ENCODE assay signal across 26 cellular contexts in genomic region chr1:224507771-224508523, GRCh38.
A peak's percentile ranks its signal among the peaks of the same experiment; 100 is the strongest.
DNase-seq lines count a peak whose midpoint lies in the region; ATAC-seq and TF ChIP-seq lines count a peak whose summit lies in the region.
"Had no signal": no experiment of that assay in that cellular context is flagged by ENCODE, and none has a peak within 500 bp of the region (broad histone marks: within the 10 kb centered on the region; RNA-seq: fewer than 3 reads in every experiment).

No MANE protein-coding gene starts in this region.

- no peaks in the 10 kb centered on the region for H3K27me3 Mint-ChIP-seq in mesothelial cell of epicardium (ENCODE audit: low read depth)
- H3K27me3 Mint-ChIP-seq: activated CD4-positive, alpha-beta T cell treated with anti-CD3 and anti-CD28 coated beads for 36 hours; CD8-positive, alpha-beta memory T cell; effector memory CD8-positive, alpha-beta T cell had no signal

- H3K27me3 ChIP-seq in GM23248 (replicated peaks; ENCODE audit: insufficient read depth): no peaks in the 10 kb centered on the region
- H3K27me3 ChIP-seq: SJCRH30 had no signal

- no peaks in the 10 kb centered on the region for H3K9me3 ChIP-seq in GM23248 (ENCODE audit: low read depth)
- H3K9me3 ChIP-seq: neutrophil, SJCRH30 had no signal

- H3K9ac ChIP-seq in GM23248: no peak overlapping the region

- H3K79me2 ChIP-seq in GM23248 (ENCODE audit: insufficient read depth): no peaks in the 10 kb centered on the region

- ATAC-seq in HG03175 (IDR thresholded peaks at IDR 0.05; ENCODE audit: unreplicated experiment): no peak
- ATAC-seq: activated CD4-positive, alpha-beta T cell treated with anti-CD3 and anti-CD28 coated beads for 36 hours; effector memory CD8-positive, alpha-beta T cell; esophagus mucosa; K562; Panc1 had no signal

- H3K27ac Mint-ChIP-seq in mesothelial cell of epicardium: peak overlapping the region; percentile 33
- H3K27ac Mint-ChIP-seq: activated CD4-positive, alpha-beta T cell treated with anti-CD3 and anti-CD28 coated beads for 36 hours; activated naive CD4-positive, alpha-beta T cell treated with anti-CD3 and anti-CD28 coated beads, Interleukin-2, amount 10 ng/mL, durations not matched to agents 7 days and 5 days; effector memory CD8-positive, alpha-beta T cell had no signal

- TF ChIP-seq CTCF in AG09319 (IDR thresholded peaks at IDR 0.05; ENCODE audit: low read depth, low read length): no peak
- TF ChIP-seq CTCF in mesothelial cell of epicardium (IDR thresholded peaks at IDR 0.05; ENCODE audit: unreplicated experiment): no peak
- no peak for TF ChIP-seq CTCF in lower leg skin (IDR thresholded peaks at IDR 0.05)

- H3K4me3 Mint-ChIP-seq in mesothelial cell of epicardium: no peak overlapping the region
- H3K4me3 Mint-ChIP-seq: activated CD4-positive, alpha-beta T cell treated with anti-CD3 and anti-CD28 coated beads for 36 hours; activated naive CD4-positive, alpha-beta T cell treated with anti-CD3 and anti-CD28 coated beads, Interleukin-2, amount 10 ng/mL, durations not matched to agents 7 days and 5 days; CD8-positive, alpha-beta memory T cell; effector memory CD8-positive, alpha-beta T cell had no signal

- no peaks in the 10 kb centered on the region for H3K36me3 ChIP-seq in GM23248 (ENCODE audit: low read depth)
- H3K36me3 ChIP-seq: neutrophil, SJCRH30 had no signal

- H3K36me3 Mint-ChIP-seq in mesothelial cell of epicardium: no peaks in the 10 kb centered on the region
- H3K36me3 Mint-ChIP-seq: activated naive CD4-positive, alpha-beta T cell treated with anti-CD3 and anti-CD28 coated beads, Interleukin-2, amount 10 ng/mL, durations not matched to agents 7 days and 5 days; CD8-positive, alpha-beta memory T cell had no signal

- H3K4me3 ChIP-seq in GM23248 (no peak overlapping the region), lower leg skin (ENCODE audit: low read depth, poor library complexity, severe bottlenecking) (no peak overlapping the region)
- H3K4me3 ChIP-seq: K562, lung, SJCRH30, smooth muscle cell had no signal

- H3K27ac ChIP-seq in GM23248: no peak overlapping the region
- H3K27ac ChIP-seq: neutrophil, SJCRH30 had no signal

- H3F3A ChIP-seq in GM23248 (ENCODE audit: insufficient read depth): peaks cover 46% of the 10 kb centered on the region

- H3K9me3 Mint-ChIP-seq in mesothelial cell of epicardium: no peaks in the 10 kb centered on the region
- H3K9me3 Mint-ChIP-seq: activated naive CD4-positive, alpha-beta T cell treated with anti-CD3 and anti-CD28 coated beads, Interleukin-2, amount 10 ng/mL, durations not matched to agents 7 days and 5 days; CD8-positive, alpha-beta memory T cell; effector memory CD8-positive, alpha-beta T cell had no signal

- WGBS in GM23248 (ENCODE audit: low coverage in 1 of 2, low lambda C conversion rate in 2 of 2, missing lambda C conversion rate in 2 of 2), 2 experiments: 11 to 15% methylated on average over 2 of the region's 2 CpGs
- 31 to 39% methylated on average over 2 of the region's 2 CpGs for WGBS in lower leg skin, 2 donors

- peaks cover 41% of the 10 kb centered on the region for H3K4me1 Mint-ChIP-seq in mesothelial cell of epicardium

- TF ChIP-seq POLR2A in lower leg skin (IDR thresholded peaks at IDR 0.05): no peak

- peak; percentile 46 for DNase-seq in AG09319 (ENCODE audit: extremely low read depth, low read depth)
- peak; percentile 59 for DNase-seq in GM23248
- DNase-seq in fibroblast of gingiva (ENCODE audit: low read depth): peak; percentile 71
- no peak for DNase-seq in mesothelial cell of epicardium (ENCODE audit: low spot score in 2 of 2, unreplicated experiment in 2 of 2)
- no peak for DNase-seq in OCI-M1 (lab: John Stamatoyannopoulos, UW)
- DNase-seq in lower leg skin (ENCODE audit: low spot score in 2 of 2): no peak
- DNase-seq in NCI-H446 treated with DMSO at 0.1 percent for 48 hours (lab: John Stamatoyannopoulos, UW): no peak
- DNase-seq: activated CD4-positive, alpha-beta T cell treated with anti-CD3 and anti-CD28 coated beads for 36 hours; activated CD8-positive, alpha-beta memory T cell treated with anti-CD3 and anti-CD28 coated beads for 24 hours; activated naive CD4-positive, alpha-beta T cell treated with anti-CD3 and anti-CD28 coated beads, Interleukin-2, amount 10 ng/mL, durations not matched to agents 7 days and 5 days; activated T-cell treated with anti-CD3 and anti-CD28 coated beads, Interleukin-2, amount 50 U/mL, for 48 hours; amygdala; CD8-positive, alpha-beta memory T cell; DMS153; effector memory CD8-positive, alpha-beta T cell; kidney; NCI-H1417 treated with DMSO at 0.1 percent for 48 hours; NCI-H524; SJCRH30 had no signal

- peaks cover 55% of the 10 kb centered on the region for H3K4me1 ChIP-seq in GM23248 (ENCODE audit: insufficient read depth)

- in situ Hi-C loops in GM23248 (cut with MboI): no loop called here

- peak overlapping the region; percentile 8 for H3K4me2 ChIP-seq in GM23248 (ENCODE audit: unreplicated experiment)
- H3K4me2 ChIP-seq: smooth muscle cell had no signal

- H4K20me1 ChIP-seq in GM23248 (ENCODE audit: insufficient read depth): no peaks in the 10 kb centered on the region

- no peak overlapping the region for H2AFZ ChIP-seq in GM23248

- H3K9me2 ChIP-seq in GM23248 (ENCODE audit: insufficient read depth): no peaks in the 10 kb centered on the region

- intact Hi-C loops in lower leg skin (cut with DNase I; ENCODE audit: low total_unique reads): no loop called here

Comparison
In these comparisons a context has a peak if more than half of its experiments do, and no peak if none do; other contexts are left out.
1. DNase-seq: peak in AG09319 (single experiment), GM23248 (single experiment) and fibroblast of gingiva (single experiment); none in mesothelial cell of epicardium (0 of 2), OCI-M1 (single experiment), lower leg skin (0 of 2) and NCI-H446 treated with DMSO at 0.1 percent for 48 hours (single experiment).